Comparison of ENCODE assay signal across 29 cellular contexts in genomic region chr15:28020644-28021043, GRCh38.
"Had no signal": no experiment of that assay in that cellular context is flagged by ENCODE, and none has a peak within 500 bp of the region (broad histone marks: within the 10 kb centered on the region; RNA-seq: fewer than 3 reads in every experiment).

No MANE protein-coding gene starts in this region.

- H3K36me3 ChIP-seq: colonic mucosa, spleen, vagina had no signal

- H3K27me3 ChIP-seq: colonic mucosa, spleen, testis, vagina had no signal

- H3K27ac ChIP-seq: colonic mucosa, spleen, testis, vagina, VCaP had no signal

- H3K9me3 ChIP-seq: colonic mucosa, spleen, testis, vagina had no signal

- H3K27me3 Mint-ChIP-seq: activated CD4-positive, alpha-beta memory T cell treated with anti-CD3 and anti-CD28 coated beads, Interleukin-2, amount 10 ng/mL, durations not matched to agents 7 days and 5 days; activated naive CD8-positive, alpha-beta T cell treated with anti-CD3 and anti-CD28 coated beads, Interleukin-2, amount 50 U/mL, for 24 hours; activated T-cell treated with anti-CD3 and anti-CD28 coated beads, Interleukin-2, amount 50 U/mL, for 24 hours had no signal

- ATAC-seq: activated CD4-positive, CD25-positive, alpha-beta regulatory T cell treated with anti-CD3 and anti-CD28 coated beads, Interleukin-2, amount 50 U/mL, for 24 hours; activated naive CD8-positive, alpha-beta T cell treated with anti-CD3 and anti-CD28 coated beads, Interleukin-2, amount 50 U/mL, for 24 hours; left colon; stimulated activated naive CD8-positive, alpha-beta T cell treated with anti-CD3 and anti-CD28 coated beads, Interleukin-15, Interleukin-2, amounts not matched to agents 100 U/mL and 50 U/mL, for 24 hours had no signal

- H3K4me3 Mint-ChIP-seq: activated CD4-positive, alpha-beta memory T cell treated with anti-CD3 and anti-CD28 coated beads, Interleukin-2, amount 10 ng/mL, durations not matched to agents 7 days and 5 days; activated naive CD8-positive, alpha-beta T cell treated with anti-CD3 and anti-CD28 coated beads, Interleukin-2, amount 50 U/mL, for 24 hours; activated T-cell treated with anti-CD3 and anti-CD28 coated beads, Interleukin-2, amount 50 U/mL, for 24 hours; central memory CD8-positive, alpha-beta T cell; immature natural killer cell; mesothelial cell of epicardium; naive B cell; neural crest cell; T-helper 1 cell treated with Interleukin-12 subunit alpha and Interleukin-12 subunit beta and Interleukin-4 antibody, amounts not matched to agents 30 μg/mL and 1 μg/mL, for 36 hours had no signal

- H3K9me3 Mint-ChIP-seq: activated CD4-positive, alpha-beta memory T cell treated with anti-CD3 and anti-CD28 coated beads, Interleukin-2, amount 10 ng/mL, durations not matched to agents 7 days and 5 days; activated naive CD8-positive, alpha-beta T cell treated with anti-CD3 and anti-CD28 coated beads, Interleukin-2, amount 50 U/mL, for 24 hours; activated T-cell treated with anti-CD3 and anti-CD28 coated beads, Interleukin-2, amount 50 U/mL, for 24 hours; central memory CD8-positive, alpha-beta T cell; immature natural killer cell; mesothelial cell of epicardium; naive B cell; neural crest cell; T-helper 1 cell treated with Interleukin-12 subunit alpha and Interleukin-12 subunit beta and Interleukin-4 antibody, amounts not matched to agents 30 μg/mL and 1 μg/mL, for 36 hours had no signal

- DNase-seq: activated CD4-positive, alpha-beta memory T cell treated with anti-CD3 and anti-CD28 coated beads, Interleukin-2, amount 10 ng/mL, durations not matched to agents 7 days and 5 days; activated CD4-positive, alpha-beta T cell treated with anti-CD3 and anti-CD28 coated beads for 48 hours; activated CD8-positive, alpha-beta memory T cell treated with anti-CD3 and anti-CD28 coated beads, Interleukin-2, amount 50 U/mL, for 48 hours; activated gamma-delta T cell treated with Interleukin-2 at 50 U/mL for 16 hours; activated naive CD4-positive, alpha-beta T cell treated with anti-CD3 and anti-CD28 coated beads, Interleukin-2, amount 50 U/mL, for 16 hours; activated naive CD8-positive, alpha-beta T cell treated with anti-CD3 and anti-CD28 coated beads, Interleukin-2, amount 50 U/mL, for 24 hours; activated T-cell treated with anti-CD3 and anti-CD28 coated beads, Interleukin-2, amount 50 U/mL, for 24 hours; foreskin fibroblast; hippocampal formation; immature natural killer cell; kidney; left colon; mammary epithelial cell; naive B cell; spleen; stimulated activated CD4-positive, alpha-beta T cell treated with anti-CD3 and anti-CD28 coated beads, Interleukin-2, amount 100 ng/mL, for 48 hours; stimulated activated naive CD8-positive, alpha-beta T cell treated with anti-CD3 and anti-CD28 coated beads, Interleukin-15, Interleukin-2, amounts not matched to agents 100 U/mL and 50 U/mL, for 24 hours; SW 1271; T-helper 9 cell; trophoblast cell had no signal

- H3K4me1 ChIP-seq: colonic mucosa, vagina had no signal

- H3K27ac Mint-ChIP-seq: activated CD4-positive, alpha-beta memory T cell treated with anti-CD3 and anti-CD28 coated beads, Interleukin-2, amount 10 ng/mL, durations not matched to agents 7 days and 5 days; activated naive CD8-positive, alpha-beta T cell treated with anti-CD3 and anti-CD28 coated beads, Interleukin-2, amount 50 U/mL, for 24 hours; activated T-cell treated with anti-CD3 and anti-CD28 coated beads, Interleukin-2, amount 50 U/mL, for 24 hours; immature natural killer cell; mesothelial cell of epicardium; T-helper 1 cell treated with Interleukin-12 subunit alpha and Interleukin-12 subunit beta and Interleukin-4 antibody, amounts not matched to agents 30 μg/mL and 1 μg/mL, for 36 hours had no signal

- H3K4me1 Mint-ChIP-seq: activated CD4-positive, alpha-beta memory T cell treated with anti-CD3 and anti-CD28 coated beads, Interleukin-2, amount 10 ng/mL, durations not matched to agents 7 days and 5 days; activated naive CD8-positive, alpha-beta T cell treated with anti-CD3 and anti-CD28 coated beads, Interleukin-2, amount 50 U/mL, for 24 hours; central memory CD8-positive, alpha-beta T cell; immature natural killer cell had no signal

- H3K36me3 Mint-ChIP-seq: immature natural killer cell, mesothelial cell of epicardium, naive B cell had no signal

- H3K4me3 ChIP-seq: colonic mucosa, spleen, testis, vagina had no signal
